Comparison of ENCODE assay signal across 8 cellular contexts in the genomic region with DNA sequence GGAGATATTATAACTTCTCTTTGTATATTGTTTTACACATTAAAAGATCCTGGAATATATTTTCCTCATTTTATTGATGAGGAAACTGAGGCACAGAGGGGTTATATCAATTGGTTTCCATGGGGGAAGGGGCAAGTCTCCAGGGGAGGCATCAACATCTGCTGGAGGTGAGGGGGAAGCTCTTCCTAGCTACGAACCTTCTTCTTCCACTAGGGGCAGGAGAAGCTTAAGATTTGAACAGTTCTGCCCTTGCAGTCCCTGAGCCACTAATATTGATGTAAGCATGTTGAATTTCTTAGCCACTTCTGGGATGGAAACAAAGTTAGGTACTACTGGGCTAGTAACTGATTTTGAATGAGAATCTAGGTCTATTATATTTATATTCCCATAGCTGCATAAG.
DNase-seq lines count a peak whose midpoint lies in the region; ATAC-seq, FAIRE-seq and TF ChIP-seq lines count a peak whose summit lies in the region.

No MANE protein-coding gene starts in this region.

- WGBS in K562 (ENCODE audit: insufficient coverage, low coverage, missing lambda C conversion rate), result 0% methylated on average over 1 of the region's 1 CpG

- ATAC-seq in Right ventricle myocardium superior (ENCODE audit: poor library complexity), result peak; percentile 59
- peak; percentile 47 for ATAC-seq in HG03565 (IDR thresholded peaks at IDR 0.05; ENCODE audit: unreplicated experiment)
- no peak for ATAC-seq in K562
- ATAC-seq in activated CD8-positive, alpha-beta memory T cell treated with anti-CD3 and anti-CD28 coated beads, Interleukin-2, amount 10 ng/mL, durations not matched to agents 7 days and 5 days, result no peak
- ATAC-seq in GM21786 (IDR thresholded peaks at IDR 0.05; ENCODE audit: unreplicated experiment), result no peak

- H3K36me3 Mint-ChIP-seq in type B pancreatic cell, result no peaks in the 10 kb centered on the region
- H3K36me3 Mint-ChIP-seq in activated CD8-positive, alpha-beta memory T cell treated with anti-CD3 and anti-CD28 coated beads, Interleukin-2, amount 10 ng/mL, durations not matched to agents 7 days and 5 days, result no peaks in the 10 kb centered on the region

- H4K20me1 ChIP-seq in K562 (replicated peaks; ENCODE audit: control insufficient read depth, insufficient read depth, low read length), result no peaks in the 10 kb centered on the region

- no peaks in the 10 kb centered on the region for H3K79me2 ChIP-seq in K562 (ENCODE audit: control insufficient read depth, insufficient read depth, low read length)

- H3K4me2 ChIP-seq in K562 (ENCODE audit: insufficient read depth, low read length), result no peak overlapping the region

- TF ChIP-seq EP300 in K562 (IDR thresholded peaks at IDR 0.05; ENCODE audit: low read length), result no peak

- CTCF ChIA-PET in K562 (lab: Yijun Ruan, JAX; ENCODE audit: low intra/inter-chr PET ratio), result no interaction called here
- CTCF ChIA-PET in activated CD8-positive, alpha-beta memory T cell treated with anti-CD3 and anti-CD28 coated beads, Interleukin-2, amount 10 ng/mL, durations not matched to agents 7 days and 5 days (lab: Charles Lee), result no interaction called here

- no peaks in the 10 kb centered on the region for H3K9me3 ChIP-seq in right atrium auricular region
- H3K9me3 ChIP-seq in K562 (replicated peaks; ENCODE audit: control insufficient read depth, insufficient read depth, low read depth, low read length), result no peaks in the 10 kb centered on the region

- BruUV-seq in K562 (replicated peaks; lab: Mats Ljungman, UMichigan), result no TSS peak

- no peaks in the 10 kb centered on the region for H3K9me3 Mint-ChIP-seq in type B pancreatic cell
- H3K9me3 Mint-ChIP-seq in activated CD8-positive, alpha-beta memory T cell treated with anti-CD3 and anti-CD28 coated beads, Interleukin-2, amount 10 ng/mL, durations not matched to agents 7 days and 5 days (ENCODE audit: low read depth), result no peaks in the 10 kb centered on the region

- H3K36me3 ChIP-seq in right atrium auricular region (no peaks in the 10 kb centered on the region), K562 (ENCODE audit: control insufficient read depth, insufficient read depth, low read length) (no peaks in the 10 kb centered on the region)

- TF ChIP-seq CTCF in right atrium auricular region (IDR thresholded peaks at IDR 0.05) (peak in 1 of 2 donors; percentile 50), K562 (IDR thresholded peaks at IDR 0.05 in 2 of 3, conservative IDR thresholded peaks at IDR 0.05 in 1 of 3; ENCODE audit: insufficient read depth in 2 of 3, low read depth in 1 of 3, low read length in 3 of 3) (0 out of 6 replicates have a peak, but pooled peaks of 2 of the 3 experiments have one; percentile 5 to 26), type B pancreatic cell (conservative IDR thresholded peaks at IDR 0.05) (peak; percentile 72)

- H3K27ac ChIP-seq in right atrium auricular region (no peak overlapping the region), K562 (ENCODE audit: extremely low read depth, low read depth, low read length) (no peak overlapping the region)

- H3K27me3 ChIP-seq in right atrium auricular region (no peaks in the 10 kb centered on the region), K562 (ENCODE audit: control insufficient read depth in 2 of 2, insufficient read depth in 2 of 2, low read length in 2 of 2) (no peaks in the 10 kb centered on the region)

- H3K4me3 ChIP-seq in right atrium auricular region, result no peak overlapping the region
- H3K4me3 ChIP-seq in K562, result no peak overlapping the region

- intact Hi-C loops in Right ventricle myocardium superior (cut with DNase I), result loop anchor here (5.0 kb wide), 1 partner anchor 198 kb away; no protein-coding TSS in a partner anchor
- intact Hi-C loops in K562 (cut with micrococcal nuclease), result no loop called here

- H3K4me1 Mint-ChIP-seq in type B pancreatic cell (ENCODE audit: unreplicated experiment), result peaks cover 10% of the 10 kb centered on the region
- no peaks in the 10 kb centered on the region for H3K4me1 Mint-ChIP-seq in activated CD8-positive, alpha-beta memory T cell treated with anti-CD3 and anti-CD28 coated beads, Interleukin-2, amount 10 ng/mL, durations not matched to agents 7 days and 5 days

- no peaks in the 10 kb centered on the region for H3K27me3 Mint-ChIP-seq in type B pancreatic cell
- no peaks in the 10 kb centered on the region for H3K27me3 Mint-ChIP-seq in activated CD8-positive, alpha-beta memory T cell treated with anti-CD3 and anti-CD28 coated beads, Interleukin-2, amount 10 ng/mL, durations not matched to agents 7 days and 5 days

- no peak overlapping the region for H3K27ac Mint-ChIP-seq in type B pancreatic cell
- H3K27ac Mint-ChIP-seq in activated CD8-positive, alpha-beta memory T cell treated with anti-CD3 and anti-CD28 coated beads, Interleukin-2, amount 10 ng/mL, durations not matched to agents 7 days and 5 days, result no peak overlapping the region

- no peaks in the 10 kb centered on the region for H3K9me1 ChIP-seq in K562 (ENCODE audit: control insufficient read depth, insufficient read depth, low read length)

- TF ChIP-seq RAD21 in K562 (CRISPR knock-in tag; conservative IDR thresholded peaks at IDR 0.05 in 1 of 2, IDR thresholded peaks at IDR 0.05 in 1 of 2), result no peak

- in situ Hi-C loops in K562 (cut with MboI), result no loop called here

- H2AFZ ChIP-seq in K562 (ENCODE audit: low read depth, low read length), result no peak overlapping the region

- no peak for TF ChIP-seq POLR2A in K562 (conservative IDR thresholded peaks at IDR 0.05)

- DNase-seq in Right ventricle myocardium superior (no peak), right atrium auricular region (ENCODE audit: low spot score) (no peak), K562 (ENCODE audit: extremely low read depth in 1 of 4, low spot score in 3 of 4) (peak in 1 of 4 experiments; percentile 16), type B pancreatic cell (ENCODE audit: extremely low spot score, unreplicated experiment) (no peak), T-helper 1 cell (no peak)
- DNase-seq in activated CD8-positive, alpha-beta memory T cell treated with anti-CD3 and anti-CD28 coated beads, Interleukin-2, amount 10 ng/mL, durations not matched to agents 7 days and 5 days, result no peak

- no peaks in the 10 kb centered on the region for H3K4me1 ChIP-seq in right atrium auricular region
- H3K4me1 ChIP-seq in K562 (replicated peaks in 1 of 2; ENCODE audit: control insufficient read depth in 2 of 2, insufficient read depth in 2 of 2, low read length in 2 of 2), result no peaks in the 10 kb centered on the region

- H3K9ac ChIP-seq in K562 (ENCODE audit: insufficient read depth in 1 of 2, low read depth in 2 of 2, low read length in 2 of 2), result no peak overlapping the region

- FAIRE-seq in K562 (lab: Jason Lieb, UNC), result no peak

- no peak overlapping the region for H3K4me3 Mint-ChIP-seq in type B pancreatic cell
- H3K4me3 Mint-ChIP-seq in activated CD8-positive, alpha-beta memory T cell treated with anti-CD3 and anti-CD28 coated beads, Interleukin-2, amount 10 ng/mL, durations not matched to agents 7 days and 5 days, result no peak overlapping the region

- POLR2A ChIA-PET in K562 (lab: Yijun Ruan, JAX), result no interaction called here

TF ChIP-seq in K562, 482 proteins besides CTCF, POLR2A, EP300 and RAD21:
- TF ChIP-seq ZNF644 (tag; IDR thresholded peaks at IDR 0.05; ENCODE audit: low read depth) (no peak), ZBED1 (IDR thresholded peaks at IDR 0.05) (no peak), NFIC (IDR thresholded peaks at IDR 0.05) (no peak), RBM25 (IDR thresholded peaks at IDR 0.05; ENCODE audit: low read depth, low read length, severe bottlenecking) (no peak), TCFL5 (CRISPR knock-in tag; conservative IDR thresholded peaks at IDR 0.05) (no peak), STAG1 (CRISPR knock-in tag; IDR thresholded peaks at IDR 0.05; ENCODE audit: borderline replicate concordance) (no peak)
- TF ChIP-seq, protein P1, sequence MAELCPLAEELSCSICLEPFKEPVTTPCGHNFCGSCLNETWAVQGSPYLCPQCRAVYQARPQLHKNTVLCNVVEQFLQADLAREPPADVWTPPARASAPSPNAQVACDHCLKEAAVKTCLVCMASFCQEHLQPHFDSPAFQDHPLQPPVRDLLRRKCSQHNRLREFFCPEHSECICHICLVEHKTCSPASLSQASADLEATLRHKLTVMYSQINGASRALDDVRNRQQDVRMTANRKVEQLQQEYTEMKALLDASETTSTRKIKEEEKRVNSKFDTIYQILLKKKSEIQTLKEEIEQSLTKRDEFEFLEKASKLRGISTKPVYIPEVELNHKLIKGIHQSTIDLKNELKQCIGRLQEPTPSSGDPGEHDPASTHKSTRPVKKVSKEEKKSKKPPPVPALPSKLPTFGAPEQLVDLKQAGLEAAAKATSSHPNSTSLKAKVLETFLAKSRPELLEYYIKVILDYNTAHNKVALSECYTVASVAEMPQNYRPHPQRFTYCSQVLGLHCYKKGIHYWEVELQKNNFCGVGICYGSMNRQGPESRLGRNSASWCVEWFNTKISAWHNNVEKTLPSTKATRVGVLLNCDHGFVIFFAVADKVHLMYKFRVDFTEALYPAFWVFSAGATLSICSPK (IDR thresholded peaks at IDR 0.05; ENCODE audit: borderline replicate concordance), result no peak
- TF ChIP-seq, protein P2, sequence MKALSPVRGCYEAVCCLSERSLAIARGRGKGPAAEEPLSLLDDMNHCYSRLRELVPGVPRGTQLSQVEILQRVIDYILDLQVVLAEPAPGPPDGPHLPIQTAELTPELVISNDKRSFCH (CRISPR knock-in tag; IDR thresholded peaks at IDR 0.05), result no peak
- TF ChIP-seq, protein P2 (tag; IDR thresholded peaks at IDR 0.05), result no peak
- TF ChIP-seq, protein P3, sequence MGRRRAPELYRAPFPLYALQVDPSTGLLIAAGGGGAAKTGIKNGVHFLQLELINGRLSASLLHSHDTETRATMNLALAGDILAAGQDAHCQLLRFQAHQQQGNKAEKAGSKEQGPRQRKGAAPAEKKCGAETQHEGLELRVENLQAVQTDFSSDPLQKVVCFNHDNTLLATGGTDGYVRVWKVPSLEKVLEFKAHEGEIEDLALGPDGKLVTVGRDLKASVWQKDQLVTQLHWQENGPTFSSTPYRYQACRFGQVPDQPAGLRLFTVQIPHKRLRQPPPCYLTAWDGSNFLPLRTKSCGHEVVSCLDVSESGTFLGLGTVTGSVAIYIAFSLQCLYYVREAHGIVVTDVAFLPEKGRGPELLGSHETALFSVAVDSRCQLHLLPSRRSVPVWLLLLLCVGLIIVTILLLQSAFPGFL (CRISPR knock-in tag; IDR thresholded peaks at IDR 0.05), result no peak

Comparison
In these comparisons a context has a peak if more than half of its experiments do, and no peak if none do; other contexts are left out.
1. ATAC-seq: peak in Right ventricle myocardium superior (single experiment) and HG03565 (single experiment); none in K562 (single experiment), activated CD8-positive, alpha-beta memory T cell treated with anti-CD3 and anti-CD28 coated beads, Interleukin-2, amount 10 ng/mL, durations not matched to agents 7 days and 5 days (single experiment) and GM21786 (single experiment).